Comparison of ENCODE assay signal across 29 cellular contexts in the genomic region with DNA sequence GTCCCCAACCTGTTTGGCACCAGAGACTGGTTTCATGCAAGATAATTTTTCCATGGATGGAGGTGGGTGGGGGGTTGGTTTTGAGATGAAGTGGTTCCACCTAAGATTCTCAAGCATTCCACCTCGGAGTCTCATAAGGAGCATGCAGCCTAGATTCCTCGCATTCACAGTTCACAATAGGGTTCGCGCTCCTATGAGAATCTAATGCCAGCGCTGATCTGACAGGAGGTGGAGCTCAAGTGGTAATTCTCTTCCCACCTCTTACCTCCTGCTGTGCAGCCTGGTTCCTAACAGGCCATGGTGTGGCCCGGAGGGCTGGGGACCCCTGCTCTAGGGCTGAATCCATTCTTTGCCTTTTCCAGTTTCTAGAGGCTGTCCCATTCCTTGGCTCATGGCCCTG. TPM values are rescaled to one million over a fixed set of nuclear protein-coding genes. Genes with fewer than 3 reads are reported as not detected.
"Had no signal": no experiment of that assay in that cellular context is flagged by ENCODE, and none has a peak within 500 bp of the region (broad histone marks: within the 10 kb centered on the region; RNA-seq: fewer than 3 reads in every experiment).

No MANE protein-coding gene starts in this region.

- ATAC-seq: activated CD4-positive, alpha-beta T cell treated with anti-CD3 and anti-CD28 coated beads for 36 hours; activated CD8-positive, alpha-beta memory T cell treated with anti-CD3 and anti-CD28 coated beads, Interleukin-2, amount 10 ng/mL, durations not matched to agents 7 days and 5 days; activated CD8-positive, alpha-beta T cell treated with anti-CD3 and anti-CD28 coated beads, Interleukin-2, amount 10 ng/mL, durations not matched to agents 7 days and 5 days; activated naive CD4-positive, alpha-beta T cell treated with anti-CD3 and anti-CD28 coated beads, Interleukin-2, amount 50 U/mL, for 72 hours; esophagus mucosa had no signal

- H3K4me3 ChIP-seq: ascending aorta, breast epithelium, cardiac muscle cell, colonic mucosa had no signal

- H3K36me3 ChIP-seq: ascending aorta, breast epithelium, cardiac muscle cell, colonic mucosa, WERI-Rb-1 had no signal

- H3K36me3 Mint-ChIP-seq: activated CD4-positive, alpha-beta memory T cell treated with anti-CD3 and anti-CD28 coated beads for 36 hours; activated CD8-positive, alpha-beta memory T cell treated with anti-CD3 and anti-CD28 coated beads, Interleukin-2, amount 10 ng/mL, durations not matched to agents 7 days and 5 days; activated naive CD4-positive, alpha-beta T cell treated with anti-CD3 and anti-CD28 coated beads, Interleukin-2, amount 10 ng/mL, durations not matched to agents 7 days and 5 days; activated naive CD4-positive, alpha-beta T cell treated with anti-CD3 and anti-CD28 coated beads, Interleukin-2, amount 50 U/mL, for 72 hours; activated naive CD8-positive, alpha-beta T cell treated with anti-CD3 and anti-CD28 coated beads, Interleukin-2, amount 10 ng/mL, durations not matched to agents 7 days and 5 days; brain had no signal

- H3K27ac ChIP-seq: ascending aorta, breast epithelium, cardiac muscle cell, colonic mucosa, WERI-Rb-1 had no signal

- H3K4me1 ChIP-seq: ascending aorta, breast epithelium, colonic mucosa had no signal

- H3K27me3 Mint-ChIP-seq: activated CD4-positive, alpha-beta T cell treated with anti-CD3 and anti-CD28 coated beads for 36 hours had no signal

- H3K4me3 Mint-ChIP-seq: activated CD4-positive, alpha-beta memory T cell treated with anti-CD3 and anti-CD28 coated beads for 36 hours; activated CD4-positive, alpha-beta T cell treated with anti-CD3 and anti-CD28 coated beads for 36 hours; activated CD4-positive, alpha-beta T cell treated with anti-CD3 and anti-CD28 coated beads, Interleukin-2, amount 10 ng/mL, durations not matched to agents 24 days and 14 days; activated CD8-positive, alpha-beta memory T cell treated with anti-CD3 and anti-CD28 coated beads, Interleukin-2, amount 10 ng/mL, durations not matched to agents 7 days and 5 days; activated CD8-positive, alpha-beta T cell treated with anti-CD3 and anti-CD28 coated beads, Interleukin-2, amount 10 ng/mL, durations not matched to agents 7 days and 5 days; activated naive CD4-positive, alpha-beta T cell treated with anti-CD3 and anti-CD28 coated beads, Interleukin-2, amount 10 ng/mL, durations not matched to agents 7 days and 5 days; activated naive CD8-positive, alpha-beta T cell treated with anti-CD3 and anti-CD28 coated beads, Interleukin-2, amount 10 ng/mL, durations not matched to agents 7 days and 5 days; activated T-helper 1 cell treated with anti-CD3 and anti-CD28 coated beads, Interleukin-12 subunit alpha, Interleukin-12 subunit beta, Interleukin-2, Interleukin-4 antibody, amounts not matched to agents 30 ng/mL and 10 ng/mL and 1 ng/mL, durations not matched to agents 14 hours and 24 hours and 36 hours; brain had no signal

- H3K27ac Mint-ChIP-seq: activated CD4-positive, alpha-beta memory T cell treated with anti-CD3 and anti-CD28 coated beads for 36 hours; activated CD4-positive, alpha-beta T cell treated with anti-CD3 and anti-CD28 coated beads for 36 hours; activated CD4-positive, alpha-beta T cell treated with anti-CD3 and anti-CD28 coated beads, Interleukin-2, amount 10 ng/mL, durations not matched to agents 24 days and 14 days; activated CD8-positive, alpha-beta memory T cell treated with anti-CD3 and anti-CD28 coated beads, Interleukin-2, amount 10 ng/mL, durations not matched to agents 7 days and 5 days; activated CD8-positive, alpha-beta T cell treated with anti-CD3 and anti-CD28 coated beads, Interleukin-2, amount 10 ng/mL, durations not matched to agents 7 days and 5 days; activated naive CD4-positive, alpha-beta T cell treated with anti-CD3 and anti-CD28 coated beads, Interleukin-2, amount 10 ng/mL, durations not matched to agents 7 days and 5 days; activated naive CD4-positive, alpha-beta T cell treated with anti-CD3 and anti-CD28 coated beads, Interleukin-2, amount 50 U/mL, for 72 hours; activated naive CD8-positive, alpha-beta T cell treated with anti-CD3 and anti-CD28 coated beads, Interleukin-2, amount 10 ng/mL, durations not matched to agents 7 days and 5 days; activated T-helper 1 cell treated with anti-CD3 and anti-CD28 coated beads, Interleukin-12 subunit alpha, Interleukin-12 subunit beta, Interleukin-2, Interleukin-4 antibody, amounts not matched to agents 30 ng/mL and 10 ng/mL and 1 ng/mL, durations not matched to agents 14 hours and 24 hours and 36 hours; brain had no signal

- H3K9me3 Mint-ChIP-seq: activated CD4-positive, alpha-beta memory T cell treated with anti-CD3 and anti-CD28 coated beads for 36 hours; activated naive CD4-positive, alpha-beta T cell treated with anti-CD3 and anti-CD28 coated beads, Interleukin-2, amount 10 ng/mL, durations not matched to agents 7 days and 5 days; activated naive CD4-positive, alpha-beta T cell treated with anti-CD3 and anti-CD28 coated beads, Interleukin-2, amount 50 U/mL, for 72 hours; activated naive CD8-positive, alpha-beta T cell treated with anti-CD3 and anti-CD28 coated beads, Interleukin-2, amount 10 ng/mL, durations not matched to agents 7 days and 5 days; activated T-helper 1 cell treated with anti-CD3 and anti-CD28 coated beads, Interleukin-12 subunit alpha, Interleukin-12 subunit beta, Interleukin-2, Interleukin-4 antibody, amounts not matched to agents 30 ng/mL and 10 ng/mL and 1 ng/mL, durations not matched to agents 14 hours and 24 hours and 36 hours had no signal

- DNase-seq: activated CD4-positive, alpha-beta memory T cell treated with anti-CD3 and anti-CD28 coated beads for 36 hours; activated CD4-positive, alpha-beta T cell treated with anti-CD3 and anti-CD28 coated beads for 36 hours; activated CD4-positive, alpha-beta T cell treated with anti-CD3 and anti-CD28 coated beads, Interleukin-2, amount 10 ng/mL, durations not matched to agents 24 days and 14 days; activated CD4-positive, CD25-positive, alpha-beta regulatory T cell; activated CD4-positive, CD25-positive, alpha-beta regulatory T cell treated with anti-CD3 and anti-CD28 coated beads, Interleukin-2, amount 50 U/mL, for 72 hours; activated CD8-positive, alpha-beta memory T cell treated with anti-CD3 and anti-CD28 coated beads, Interleukin-2, amount 10 ng/mL, durations not matched to agents 7 days and 5 days; activated CD8-positive, alpha-beta memory T cell treated with anti-CD3 and anti-CD28 coated beads, Interleukin-2, amount 50 U/mL, for 4 hours; activated CD8-positive, alpha-beta T cell treated with anti-CD3 and anti-CD28 coated beads, Interleukin-2, amount 10 ng/mL, durations not matched to agents 7 days and 5 days; activated gamma-delta T cell; activated naive CD4-positive, alpha-beta T cell; activated naive CD4-positive, alpha-beta T cell treated with anti-CD3 and anti-CD28 coated beads, Interleukin-2, amount 10 ng/mL, durations not matched to agents 7 days and 5 days; activated naive CD8-positive, alpha-beta T cell treated with anti-CD3 and anti-CD28 coated beads, Interleukin-2, amount 10 ng/mL, durations not matched to agents 7 days and 5 days; activated T-cell treated with anti-CD3 and anti-CD28 coated beads, Interleukin-2, amount 50 U/mL, for 1 hour; activated T-cell treated with anti-CD3 and anti-CD28 coated beads, Interleukin-2, amount 50 U/mL, for 48 hours; central memory CD4-positive, alpha-beta T cell; cerebellar nuclear complex; colonic mucosa; effector CD8-positive, alpha-beta T cell; foreskin fibroblast; head of caudate nucleus; T-helper 2 cell; WERI-Rb-1 had no signal

- H3K4me1 Mint-ChIP-seq: activated CD4-positive, alpha-beta T cell treated with anti-CD3 and anti-CD28 coated beads for 36 hours; activated CD8-positive, alpha-beta memory T cell treated with anti-CD3 and anti-CD28 coated beads, Interleukin-2, amount 10 ng/mL, durations not matched to agents 7 days and 5 days; activated naive CD4-positive, alpha-beta T cell treated with anti-CD3 and anti-CD28 coated beads, Interleukin-2, amount 10 ng/mL, durations not matched to agents 7 days and 5 days; activated naive CD8-positive, alpha-beta T cell treated with anti-CD3 and anti-CD28 coated beads, Interleukin-2, amount 10 ng/mL, durations not matched to agents 7 days and 5 days had no signal

- H3K9me3 ChIP-seq: ascending aorta, breast epithelium, colonic mucosa had no signal

- H3K27me3 ChIP-seq: ascending aorta, breast epithelium, cardiac muscle cell, colonic mucosa had no signal

RNA-seq across cellular contexts. Expression of gene CDK1, which starts 19.1 kb away (rescaled TPM):
- total RNA-seq: ascending aorta had no signal
